In genomic region chr19:38512277-38512676, GRCh38 we compare ENCODE assay signal across 2 cellular contexts.
TF ChIP-seq lines count a peak whose summit lies in the region.

No MANE protein-coding gene starts in this region.

TF ChIP-seq in HepG2, 621 proteins besides CTCF, POLR2A, EP300 and RAD21 (continued from another document):
- TF ChIP-seq ZNF3 (CRISPR knock-in tag; IDR thresholded peaks at IDR 0.05), result no peak
- TF ChIP-seq CREB1 (IDR thresholded peaks at IDR 0.05), result peak; percentile 91
- no peak for TF ChIP-seq CREB1 (CRISPR knock-in tag; IDR thresholded peaks at IDR 0.05)
- no peak for TF ChIP-seq ZNF773 (CRISPR knock-in tag; IDR thresholded peaks at IDR 0.05; ENCODE audit: borderline replicate concordance)
- TF ChIP-seq ATF7 (IDR thresholded peaks at IDR 0.05), result peak; percentile 99
- no peak for TF ChIP-seq ATF7 (CRISPR knock-in tag; IDR thresholded peaks at IDR 0.05)
TF ChIP-seq in HepG2: peak in this region for 2.

TF ChIP-seq in K562, 482 proteins besides CTCF, POLR2A, EP300 and RAD21 (continued from another document):
- TF ChIP-seq MITF (IDR thresholded peaks at IDR 0.05) (no peak), MNT (conservative IDR thresholded peaks at IDR 0.05) (no peak), TAL1 (IDR thresholded peaks at IDR 0.05) (no peak), E4F1 (CRISPR knock-in tag; IDR thresholded peaks at IDR 0.05; ENCODE audit: borderline replicate concordance) (no peak), TEAD1 (CRISPR knock-in tag; IDR thresholded peaks at IDR 0.05) (no peak), POLR3G (IDR thresholded peaks at IDR 0.05; ENCODE audit: extremely low read depth, insufficient read length, insufficient replicate concordance) (no peak), USF1 (CRISPR knock-in tag; IDR thresholded peaks at IDR 0.05) (peak; percentile 23; the same call in 1 of the 2 replicates), SIN3A (IDR thresholded peaks at IDR 0.05; ENCODE audit: borderline replicate concordance in 2 of 2, control insufficient read depth in 1 of 2, low read depth in 2 of 2, low read length in 2 of 2) (no peak), POLR2AphosphoS5 (IDR thresholded peaks at IDR 0.05; ENCODE audit: control insufficient read depth, insufficient read depth, low read depth, low read length) (no peak), SRSF3 (IDR thresholded peaks at IDR 0.05; ENCODE audit: insufficient read depth, low read length) (no peak), ELK3 (CRISPR knock-in tag; IDR thresholded peaks at IDR 0.05) (no peak), POLR2H (tag; IDR thresholded peaks at IDR 0.05; ENCODE audit: low read depth) (no peak), ATF3 (IDR thresholded peaks at IDR 0.05) (peak; percentile 81), ATF3 (CRISPR knock-in tag; conservative IDR thresholded peaks at IDR 0.05) (no peak), PHF8 (IDR thresholded peaks at IDR 0.05; ENCODE audit: borderline replicate concordance, low read length) (no peak), HIVEP1 (CRISPR knock-in tag; IDR thresholded peaks at IDR 0.05) (no peak), FOXK2 (conservative IDR thresholded peaks at IDR 0.05 in 1 of 2, IDR thresholded peaks at IDR 0.05 in 1 of 2; ENCODE audit: low read depth in 2 of 2) (no peak), RNF2 (IDR thresholded peaks at IDR 0.05) (no peak), ZKSCAN1 (IDR thresholded peaks at IDR 0.05; ENCODE audit: low read depth, low read length) (no peak), RFX1 (IDR thresholded peaks at IDR 0.05) (no peak), ZNF134 (CRISPR knock-in tag; conservative IDR thresholded peaks at IDR 0.05) (no peak), JUND (IDR thresholded peaks at IDR 0.05; ENCODE audit: borderline replicate concordance, low read depth, low read length) (peak; percentile 18; the same call in 1 of the 2 replicates), JUND (tag; IDR thresholded peaks at IDR 0.05; ENCODE audit: borderline replicate concordance, low read depth, low read length) (no peak)
TF ChIP-seq in K562: peak in this region for 4.
